Comparison of ENCODE assay signal across 25 cellular contexts in the genomic region with DNA sequence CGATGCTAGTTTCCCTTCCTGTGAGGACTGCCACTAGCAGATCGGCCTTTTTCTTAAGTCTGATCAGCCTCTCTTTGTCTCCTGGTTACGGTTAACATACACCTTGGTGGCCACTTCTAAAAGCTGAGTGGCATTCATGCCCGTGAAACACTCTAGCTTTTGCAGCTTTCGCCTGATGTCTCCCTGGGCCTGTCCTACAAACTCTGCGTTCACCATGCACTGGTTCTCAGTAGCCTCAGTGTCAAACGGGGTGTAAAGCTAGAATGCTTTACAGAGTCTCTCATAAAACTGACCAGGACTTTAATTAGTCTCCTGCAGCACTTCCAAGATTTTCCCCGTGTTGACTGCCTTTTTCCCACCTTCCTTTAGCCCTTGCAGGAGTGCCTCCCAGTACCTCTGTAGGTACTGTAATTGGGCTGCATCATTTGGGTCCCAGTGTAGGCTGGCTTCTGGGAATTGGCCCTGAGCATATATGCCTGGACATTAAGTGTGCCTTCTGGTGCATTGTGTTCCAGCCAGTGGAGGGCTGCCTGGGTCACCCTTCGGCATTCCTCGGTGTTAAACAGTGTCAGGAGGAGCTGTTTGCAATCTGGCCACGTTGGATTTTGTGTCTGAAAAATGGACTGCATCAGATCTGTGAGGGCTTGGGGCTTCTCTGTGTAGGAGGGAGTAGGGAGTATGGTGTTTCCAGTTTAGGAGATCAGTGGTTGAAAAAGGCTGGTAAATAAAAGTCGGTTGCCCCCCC. TPM values are rescaled to one million over a fixed set of nuclear protein-coding genes. Genes with fewer than 3 reads are reported as not detected.
DNase-seq lines count a peak whose midpoint lies in the region; ATAC-seq, FAIRE-seq and TF ChIP-seq lines count a peak whose summit lies in the region.
"Had no signal": no experiment of that assay in that cellular context is flagged by ENCODE, and none has a peak within 500 bp of the region (broad histone marks: within the 10 kb centered on the region; RNA-seq: fewer than 3 reads in every experiment).

No MANE protein-coding gene starts in this region.

- no peak overlapping the region for H2BK12ac ChIP-seq in neuronal stem cell (ENCODE audit: low read length)

- in situ Hi-C loops in K562 (cut with MboI): no loop called here

- TF ChIP-seq EP300 in K562 (IDR thresholded peaks at IDR 0.05; ENCODE audit: low read length): no peak

- H3K4ac ChIP-seq in neuronal stem cell (ENCODE audit: low read length): no peak overlapping the region

- no peak overlapping the region for H2AFZ ChIP-seq in Karpas-422 (ENCODE audit: low read length)
- H2AFZ ChIP-seq in K562 (ENCODE audit: low read depth, low read length): no peak overlapping the region
- no peak overlapping the region for H2AFZ ChIP-seq in neuronal stem cell (ENCODE audit: low read length)

- no peak overlapping the region for H3K23ac ChIP-seq in neuronal stem cell (ENCODE audit: low read depth, low read length, poor library complexity)

- intact Hi-C loops in K562 (cut with micrococcal nuclease): loop anchor here (5.0 kb wide), 2 partner anchors 45 to 95 kb away; partner anchors contain the start of gene ZNF273
- intact Hi-C loops in left ventricle myocardium superior (cut with micrococcal nuclease): no loop called here

- H4K20me1 ChIP-seq in Karpas-422 (ENCODE audit: insufficient read depth, low read depth, low read length) (no peaks in the 10 kb centered on the region), K562 (replicated peaks; ENCODE audit: control insufficient read depth, insufficient read depth, low read length) (no peaks in the 10 kb centered on the region)

- H3K27ac ChIP-seq in Karpas-422 (ENCODE audit: low read length): no peak overlapping the region
- no peak overlapping the region; the same call in 2 of the 3 replicates for H3K27ac ChIP-seq in K562 (ENCODE audit: extremely low read depth, low read depth, low read length)
- H3K27ac ChIP-seq in neuronal stem cell (replicated peaks; ENCODE audit: low read length): no peak overlapping the region

- no peak overlapping the region for H2AK5ac ChIP-seq in neuronal stem cell (ENCODE audit: low read depth, low read length)

- H3K79me2 ChIP-seq in Karpas-422 (ENCODE audit: low read length): peaks cover 32% of the 10 kb centered on the region
- H3K79me2 ChIP-seq in K562 (ENCODE audit: control insufficient read depth, insufficient read depth, low read length): peaks cover 44% of the 10 kb centered on the region

- H3K27me3 ChIP-seq in Karpas-422 (ENCODE audit: low read length): no peaks in the 10 kb centered on the region
- no peaks in the 10 kb centered on the region for H3K27me3 ChIP-seq in K562 (ENCODE audit: control insufficient read depth in 2 of 2, insufficient read depth in 2 of 2, low read length in 2 of 2)
- H3K27me3 ChIP-seq in neuronal stem cell (ENCODE audit: control insufficient read depth in 3 of 3, insufficient read depth in 3 of 3, low read depth in 1 of 3, low read length in 3 of 3): no peaks in the 10 kb centered on the region
- H3K27me3 ChIP-seq: ascending aorta had no signal

- no peak for TF ChIP-seq POLR2A in K562 (conservative IDR thresholded peaks at IDR 0.05)

- WGBS in K562 (ENCODE audit: insufficient coverage, low coverage, missing lambda C conversion rate): 91% methylated on average over 12 of the region's 12 CpGs
- WGBS in neuronal stem cell (ENCODE audit: extremely low coverage in 2 of 2, insufficient read length in 2 of 2, insufficient replicate concordance in 1 of 2), 2 donors: no CpG with 5 or more reads among the region's 12 CpGs

- H3K9ac ChIP-seq in Karpas-422 (ENCODE audit: low read length): no peak overlapping the region
- H3K9ac ChIP-seq in K562 (ENCODE audit: insufficient read depth in 1 of 2, low read depth in 2 of 2, low read length in 2 of 2): no peak overlapping the region
- no peak overlapping the region for H3K9ac ChIP-seq in neuronal stem cell (ENCODE audit: low read depth, low read length, poor library complexity)

- H3K36me3 Mint-ChIP-seq in stimulated activated naive B cell treated with anti-CD40 and anti-IgM and Interleukin-4, amounts not matched to agents 10 μg/mL and 1 μg/mL and 100 μg/mL, for 72 hours: peaks cover 73 to 88% of the 10 kb centered on the region in 2 donors

- peaks cover 17 to 35% of the 10 kb centered on the region in 2 donors for H3K4me1 Mint-ChIP-seq in stimulated activated naive B cell treated with anti-CD40 and anti-IgM and Interleukin-4, amounts not matched to agents 10 μg/mL and 1 μg/mL and 100 μg/mL, for 72 hours
- H3K4me1 Mint-ChIP-seq: activated naive CD4-positive, alpha-beta T cell treated with anti-CD3 and anti-CD28 coated beads, Interleukin-2, amount 10 ng/mL, durations not matched to agents 7 days and 5 days had no signal

- no peak overlapping the region for H2BK120ac ChIP-seq in neuronal stem cell (ENCODE audit: low read depth, low read length)

- peak overlapping the region; percentile 77 for H3K27ac Mint-ChIP-seq in stimulated activated naive B cell treated with anti-CD40 and anti-IgM and Interleukin-4, amounts not matched to agents 10 μg/mL and 1 μg/mL and 100 μg/mL, for 72 hours
- H3K27ac Mint-ChIP-seq: activated naive CD4-positive, alpha-beta T cell treated with anti-CD3 and anti-CD28 coated beads, Interleukin-2, amount 10 ng/mL, durations not matched to agents 7 days and 5 days; CD4-positive, CD25-positive, alpha-beta regulatory T cell; memory B cell had no signal

- ATAC-seq in K562: no peak
- peak; percentile 80 for ATAC-seq in left ventricle myocardium superior
- no peak for ATAC-seq in stimulated activated naive B cell treated with anti-CD40 and anti-IgM and Interleukin-4, amounts not matched to agents 10 μg/mL and 1 μg/mL and 100 μg/mL, for 72 hours (replicated peaks)

- H3K9me3 Mint-ChIP-seq in stimulated activated naive B cell treated with anti-CD40 and anti-IgM and Interleukin-4, amounts not matched to agents 10 μg/mL and 1 μg/mL and 100 μg/mL, for 72 hours: peaks cover 44 to 47% of the 10 kb centered on the region in 2 donors

- H2BK5ac ChIP-seq in neuronal stem cell (ENCODE audit: low read length): no peak overlapping the region

- no peaks in the 10 kb centered on the region for H3K9me1 ChIP-seq in K562 (ENCODE audit: control insufficient read depth, insufficient read depth, low read length)

- H3K9me2 ChIP-seq in Karpas-422 (replicated peaks; ENCODE audit: insufficient read depth, low read length): no peaks in the 10 kb centered on the region

- H3K4me1 ChIP-seq in Karpas-422 (ENCODE audit: low read length) (peaks cover 6% of the 10 kb centered on the region; the same call in 1 of the 2 replicates), K562 (replicated peaks in 1 of 2; ENCODE audit: control insufficient read depth in 2 of 2, insufficient read depth in 2 of 2, low read length in 2 of 2) (peaks cover 14 to 33% of the 10 kb centered on the region in 2 experiments; a peak in 4 of 5 replicates), neuronal stem cell (ENCODE audit: control insufficient read depth in 2 of 2, insufficient read depth in 1 of 2, low read depth in 1 of 2, low read length in 2 of 2) (no peaks in the 10 kb centered on the region)

- no peak overlapping the region for H4K91ac ChIP-seq in neuronal stem cell (ENCODE audit: low read depth, low read length, poor library complexity)

- CTCF ChIA-PET in K562 (lab: Yijun Ruan, JAX; ENCODE audit: low intra/inter-chr PET ratio): no interaction called here
- CTCF ChIA-PET in HEK293T (lab: Yijun Ruan, JAX): no interaction called here

- no peak overlapping the region for H2BK15ac ChIP-seq in neuronal stem cell (ENCODE audit: low read length)

- TF ChIP-seq RAD21 in K562 (CRISPR knock-in tag; conservative IDR thresholded peaks at IDR 0.05 in 1 of 2, IDR thresholded peaks at IDR 0.05 in 1 of 2): no peak

- peaks cover 32% of the 10 kb centered on the region for H3K36me3 ChIP-seq in Karpas-422 (ENCODE audit: insufficient read depth, low read length)
- H3K36me3 ChIP-seq in K562 (ENCODE audit: control insufficient read depth, insufficient read depth, low read length): peaks cover 48% of the 10 kb centered on the region
- peaks cover 34 to 90% of the 10 kb centered on the region in 2 donors for H3K36me3 ChIP-seq in neuronal stem cell (replicated peaks in 1 of 2; ENCODE audit: control insufficient read depth in 2 of 2, insufficient read depth in 2 of 2, low read length in 2 of 2)

- H3K4me3 Mint-ChIP-seq in stimulated activated naive B cell treated with anti-CD40 and anti-IgM and Interleukin-4, amounts not matched to agents 10 μg/mL and 1 μg/mL and 100 μg/mL, for 72 hours: no peak overlapping the region
- H3K4me3 Mint-ChIP-seq: activated naive CD4-positive, alpha-beta T cell treated with anti-CD3 and anti-CD28 coated beads, Interleukin-2, amount 10 ng/mL, durations not matched to agents 7 days and 5 days; memory B cell had no signal

- H3K4me3 ChIP-seq in Karpas-422 (ENCODE audit: low read length) (no peak overlapping the region), K562 (no peak overlapping the region), neuronal stem cell (ENCODE audit: low read length in 2 of 2) (no peak overlapping the region)
- H3K4me3 ChIP-seq: ascending aorta had no signal

- DNase-seq in Karpas-422 (peak; percentile 31), K562 (ENCODE audit: extremely low read depth in 1 of 4, low spot score in 3 of 4) (no peak), left ventricle myocardium superior (no peak), HEK293T (ENCODE audit: extremely low spot score) (no peak), SIG-M5 treated with dmso at 0.1 percent for 504 hours (lab: John Stamatoyannopoulos, UW; ENCODE audit: unreplicated experiment) (no peak), neuronal stem cell (ENCODE audit: low spot score) (no peak)
- DNase-seq in stimulated activated naive B cell treated with anti-CD40 and anti-IgM and Interleukin-4, amounts not matched to agents 10 μg/mL and 1 μg/mL and 100 μg/mL, for 72 hours: no peak
- DNase-seq in activated CD4-positive, alpha-beta T cell treated with anti-CD3 and anti-CD28 coated beads for 4 hours: no peak
- DNase-seq: activated CD4-positive, alpha-beta T cell treated with anti-CD3 and anti-CD28 coated beads for 48 hours; activated naive CD4-positive, alpha-beta T cell treated with anti-CD3 and anti-CD28 coated beads, Interleukin-2, amount 10 ng/mL, durations not matched to agents 7 days and 5 days; CD4-positive, CD25-positive, alpha-beta regulatory T cell; cerebellar nuclear complex; erythroblast; H9; KBM-7; kidney glomerular epithelial cell; NCI-H1694; NCI-H69; occipital lobe had no signal

- FAIRE-seq in K562 (lab: Jason Lieb, UNC): no peak
- FAIRE-seq: frontal cortex, G401.6, GM18507, TTC549 had no signal

- TF ChIP-seq CTCF in K562 (IDR thresholded peaks at IDR 0.05 in 2 of 3, conservative IDR thresholded peaks at IDR 0.05 in 1 of 3; ENCODE audit: insufficient read depth in 2 of 3, low read depth in 1 of 3, low read length in 3 of 3): no peak

- peaks cover 3% of the 10 kb centered on the region for H3K79me1 ChIP-seq in neuronal stem cell (ENCODE audit: low read depth, low read length)

- BruUV-seq in K562 (replicated peaks; lab: Mats Ljungman, UMichigan): no TSS peak

- H3K27me3 Mint-ChIP-seq in stimulated activated naive B cell treated with anti-CD40 and anti-IgM and Interleukin-4, amounts not matched to agents 10 μg/mL and 1 μg/mL and 100 μg/mL, for 72 hours: no peaks in the 10 kb centered on the region
- H3K27me3 Mint-ChIP-seq: activated naive CD4-positive, alpha-beta T cell treated with anti-CD3 and anti-CD28 coated beads, Interleukin-2, amount 10 ng/mL, durations not matched to agents 7 days and 5 days; CD4-positive, CD25-positive, alpha-beta regulatory T cell; memory B cell had no signal

- peaks cover 23% of the 10 kb centered on the region for H3K9me3 ChIP-seq in Karpas-422 (ENCODE audit: low read length)
- H3K9me3 ChIP-seq in K562 (replicated peaks; ENCODE audit: control insufficient read depth, insufficient read depth, low read depth, low read length): peaks cover 75% of the 10 kb centered on the region
- peaks cover 54 to 99% of the 10 kb centered on the region in 2 donors for H3K9me3 ChIP-seq in neuronal stem cell (replicated peaks in 1 of 2; ENCODE audit: control insufficient read depth in 2 of 2, insufficient read depth in 1 of 2, low read depth in 1 of 2, low read length in 2 of 2)

- no peak overlapping the region for H3K14ac ChIP-seq in neuronal stem cell (ENCODE audit: low read length)

- H3K4me2 ChIP-seq in Karpas-422 (ENCODE audit: low read depth, low read length, poor library complexity, severe bottlenecking): no peak overlapping the region
- no peak overlapping the region for H3K4me2 ChIP-seq in K562 (ENCODE audit: insufficient read depth, low read length)
- no peak overlapping the region for H3K4me2 ChIP-seq in neuronal stem cell (ENCODE audit: insufficient read depth, low read length, poor library complexity, severe bottlenecking)

- no peak overlapping the region for H4K8ac ChIP-seq in neuronal stem cell (ENCODE audit: low read depth, low read length)

- POLR2A ChIA-PET in K562 (lab: Yijun Ruan, JAX): no interaction called here
- POLR2A ChIA-PET in HEK293T (lab: Yijun Ruan, JAX): interaction anchor here (0.7 kb wide), 1 partner anchor 9 kb away, joined by 3 read pairs; the partner anchor contains the start of gene ERV3-1

- H3K18ac ChIP-seq in neuronal stem cell (ENCODE audit: low read length): no peak overlapping the region

RNA-seq across cellular contexts. Expression of gene ZNF117, which starts 6.5 kb away (rescaled TPM):
- total RNA-seq in Karpas-422 (2014; rRNA removed; shearing (Covaris generic); ENCODE audit: low replicate concordance): 6.8 and 19.0 TPM in 2 replicates
- total RNA-seq in K562 (2011; cell fraction: chromatin; rRNA removed; ENCODE audit: low replicate concordance): 13.4 and 57.5 TPM in 2 replicates
- 6.2 and 10.7 TPM in 2 replicates for total RNA-seq in K562 (2011; cell fraction: nucleolus; rRNA removed)
- total RNA-seq in K562 (2011; cell fraction: nucleoplasm; rRNA removed): 23.7 and 38.9 TPM in 2 replicates
- 6.3 and 6.7 TPM in 2 replicates for total RNA-seq in K562 (2014; rRNA removed)
- total RNA-seq in K562 (2014; rRNA removed; fragmentation: Illumina TruSeq; extraction: Trizol): 15.5 and 17.4 TPM in 2 replicates
- 16.4 and 18.9 TPM in 2 replicates for total RNA-seq in K562 (2015; rRNA removed; fragmentation: Illumina TruSeq; extraction: Trizol)
- 8.5 and 9.3 TPM in 2 replicates for total RNA-seq in K562 (2021)
- 14.4 and 17.8 TPM in 2 replicates for polyA plus RNA-seq in K562 (2011; rRNA removed)
- polyA plus RNA-seq in K562 (2011; cell fraction: cytosol; rRNA removed): 0.88 and 2.7 TPM in 2 replicates
- polyA plus RNA-seq in K562 (2011; cell fraction: nucleus; rRNA removed): 24.7 and 26.3 TPM in 2 replicates
- 7.3 and 50.4 TPM in 2 replicates for polyA plus RNA-seq in K562 (2012)
- polyA plus RNA-seq in K562 (2014; fragmentation: Illumina TruSeq; extraction: Trizol): 13.3 and 17.6 TPM in 2 replicates
- polyA plus RNA-seq in K562 (2014; fragmentation: Nextera tagmentation; extraction: Ambion mirVana): 1 to 10 TPM; 2.5 to 3.7 TPM
- polyA plus RNA-seq in K562 (2014; rRNA removed): 12.8 and 14.1 TPM in 2 replicates
- 13.7 and 17.5 TPM in 2 replicates for polyA minus RNA-seq in K562 (2011; rRNA and poly(A)+ RNA removed)
- polyA minus RNA-seq in K562 (2011; cell fraction: cytosol; rRNA and poly(A)+ RNA removed): 2.5 and 3.2 TPM in 2 replicates
- polyA minus RNA-seq in K562 (2011; cell fraction: nucleus; rRNA and poly(A)+ RNA removed): 18.8 and 29.1 TPM in 2 replicates
- total RNA-seq in left ventricle myocardium superior: 2.8 TPM
- 20.4 TPM for polyA plus RNA-seq in neuronal stem cell (2013, experiment 1 of 2)
- polyA plus RNA-seq in neuronal stem cell (2013, experiment 2 of 2): 21.0 TPM

RNA-seq across cellular contexts. Expression of gene ERV3-1, which starts 9.2 kb away (rescaled TPM):
- total RNA-seq in Karpas-422 (2014; rRNA removed; shearing (Covaris generic); ENCODE audit: low replicate concordance): 20.0 and 28.8 TPM in 2 replicates
- total RNA-seq in K562 (2011; cell fraction: chromatin; rRNA removed; ENCODE audit: low replicate concordance): 63.4 and 111 TPM in 2 replicates
- 46.4 and 53.8 TPM in 2 replicates for total RNA-seq in K562 (2011; cell fraction: nucleolus; rRNA removed)
- total RNA-seq in K562 (2011; cell fraction: nucleoplasm; rRNA removed): 86.2 and 152 TPM in 2 replicates
- total RNA-seq in K562 (2014; rRNA removed): 13.9 and 15.6 TPM in 2 replicates
- total RNA-seq in K562 (2014; rRNA removed; fragmentation: Illumina TruSeq; extraction: Trizol): 22.0 TPM in 2 replicates
- total RNA-seq in K562 (2015; rRNA removed; fragmentation: Illumina TruSeq; extraction: Trizol): 21.2 and 23.6 TPM in 2 replicates
- 15.7 and 18.4 TPM in 2 replicates for total RNA-seq in K562 (2021)
- 27.2 and 30.0 TPM in 2 replicates for polyA plus RNA-seq in K562 (2011; rRNA removed)
- polyA plus RNA-seq in K562 (2011; cell fraction: cytosol; rRNA removed): 6.5 and 14.5 TPM in 2 replicates
- polyA plus RNA-seq in K562 (2011; cell fraction: nucleus; rRNA removed): 77.7 and 109 TPM in 2 replicates
- 15.4 and 70.9 TPM in 2 replicates for polyA plus RNA-seq in K562 (2012)
- polyA plus RNA-seq in K562 (2014; fragmentation: Illumina TruSeq; extraction: Trizol): 22.0 and 25.6 TPM in 2 replicates
- 10 to 100 TPM; 10.2 to 13.7 TPM for polyA plus RNA-seq in K562 (2014; fragmentation: Nextera tagmentation; extraction: Ambion mirVana)
- polyA plus RNA-seq in K562 (2014; rRNA removed): 24.2 and 27.5 TPM in 2 replicates
- polyA minus RNA-seq in K562 (2011; rRNA and poly(A)+ RNA removed): 27.6 and 30.0 TPM in 2 replicates
- polyA minus RNA-seq in K562 (2011; cell fraction: cytosol; rRNA and poly(A)+ RNA removed): 12.8 and 14.7 TPM in 2 replicates
- polyA minus RNA-seq in K562 (2011; cell fraction: nucleus; rRNA and poly(A)+ RNA removed): 61.4 and 77.4 TPM in 2 replicates
- total RNA-seq in left ventricle myocardium superior: 5.8 TPM
- polyA plus RNA-seq in neuronal stem cell (2013, experiment 1 of 2): 18.6 TPM
- polyA plus RNA-seq in neuronal stem cell (2013, experiment 2 of 2): 19.3 TPM
